ENCODE assay signal across 8 cellular contexts in the genomic region with DNA sequence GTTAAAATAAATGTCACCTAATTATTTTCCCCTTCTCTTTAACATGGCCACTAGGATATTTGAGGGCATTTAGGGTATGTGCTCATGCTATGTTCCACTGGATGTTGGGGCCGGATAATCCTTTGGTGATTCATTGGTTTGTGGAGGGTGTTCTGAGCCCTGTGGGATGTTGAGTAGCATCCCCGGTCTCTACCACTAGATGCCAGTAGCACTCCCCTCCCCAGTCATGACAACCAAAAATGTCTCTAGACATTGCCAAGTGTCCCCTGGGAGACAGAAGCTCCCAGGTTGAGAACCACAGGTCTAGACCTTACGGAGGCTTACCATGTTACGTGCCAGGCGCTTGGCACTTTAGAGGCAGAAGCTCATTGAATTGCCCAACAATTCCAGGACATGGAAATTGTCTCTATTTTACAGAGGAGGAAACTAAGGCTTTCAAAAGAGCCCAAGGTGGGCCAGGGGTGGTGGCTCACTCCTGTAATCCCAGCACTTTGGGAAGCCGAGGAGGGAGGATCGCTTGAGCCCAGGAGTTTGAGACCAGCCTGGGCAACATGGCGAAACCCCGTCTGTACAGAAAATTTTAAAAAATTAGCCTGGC. TPM values are rescaled to one million over a fixed set of nuclear protein-coding genes. Genes with fewer than 3 reads are reported as not detected.
DNase-seq lines count a peak whose midpoint lies in the region; ATAC-seq, FAIRE-seq and TF ChIP-seq lines count a peak whose summit lies in the region.

No MANE protein-coding gene starts in this region.

- peaks cover 3% of the 10 kb centered on the region for H3K4me1 Mint-ChIP-seq in CD14-positive monocyte
- H3K4me1 Mint-ChIP-seq in activated naive CD8-positive, alpha-beta T cell treated with anti-CD3 and anti-CD28 coated beads, Interleukin-2, amount 50 U/mL, for 24 hours: peaks cover 2% of the 10 kb centered on the region

- no peaks in the 10 kb centered on the region for H3K36me3 ChIP-seq in kidney epithelial cell (ENCODE audit: control insufficient read depth, insufficient read depth, low read length)
- no peaks in the 10 kb centered on the region for H3K36me3 ChIP-seq in upper lobe of left lung
- no peaks in the 10 kb centered on the region for H3K36me3 ChIP-seq in suprapubic skin

- H3K36me3 Mint-ChIP-seq in CD14-positive monocyte: no peaks in the 10 kb centered on the region
- H3K36me3 Mint-ChIP-seq in activated naive CD8-positive, alpha-beta T cell treated with anti-CD3 and anti-CD28 coated beads, Interleukin-2, amount 50 U/mL, for 24 hours (ENCODE audit: low read depth): no peaks in the 10 kb centered on the region

- H3K27me3 ChIP-seq in kidney epithelial cell (ENCODE audit: control insufficient read depth, insufficient read depth, low read length) (no peaks in the 10 kb centered on the region), upper lobe of left lung (peaks cover 0 to 12% (median 4%) of the 10 kb centered on the region in 4 donors), suprapubic skin (peaks cover 50% of the 10 kb centered on the region)

- TF ChIP-seq CTCF in CD14-positive monocyte (IDR thresholded peaks at IDR 0.05) (peak; percentile 69), kidney epithelial cell (IDR thresholded peaks at IDR 0.05; ENCODE audit: insufficient read depth, low read length, poor library complexity, severe bottlenecking) (peak; percentile 83), upper lobe of left lung (IDR thresholded peaks at IDR 0.05) (peak in 5 of 6 experiments; percentile 20 to 38 (median 22)), suprapubic skin (IDR thresholded peaks at IDR 0.05) (peak in 1 of 2 donors; percentile 49)

- intact Hi-C loops in CD14-positive monocyte (cut with micrococcal nuclease): loop anchor here in 1 of 2 donors (10.0 kb wide), 1 partner anchor 79 kb away; no protein-coding TSS in a partner anchor

- 37 to 44% methylated on average over 9 of the region's 9 CpGs for WGBS in upper lobe of left lung, 2 donors
- 36% methylated on average over 9 of the region's 9 CpGs for WGBS in suprapubic skin

- H3K27ac Mint-ChIP-seq in CD14-positive monocyte: peak overlapping the region in 1 of 7 donors; percentile 50
- no peak overlapping the region for H3K27ac Mint-ChIP-seq in activated naive CD8-positive, alpha-beta T cell treated with anti-CD3 and anti-CD28 coated beads, Interleukin-2, amount 50 U/mL, for 24 hours

- H3K4me3 Mint-ChIP-seq in CD14-positive monocyte: no peak overlapping the region
- no peak overlapping the region for H3K4me3 Mint-ChIP-seq in activated naive CD8-positive, alpha-beta T cell treated with anti-CD3 and anti-CD28 coated beads, Interleukin-2, amount 50 U/mL, for 24 hours

- peak; percentile 87 for FAIRE-seq in GM18507 (lab: Jason Lieb, UNC)

- peak; percentile 81 for ATAC-seq in activated naive CD8-positive, alpha-beta T cell treated with anti-CD3 and anti-CD28 coated beads, Interleukin-2, amount 50 U/mL, for 24 hours
- ATAC-seq in upper lobe of left lung (ENCODE audit: low FRiP score in 2 of 2): peak in 1 of 2 donors; percentile 46

- DNase-seq in CD14-positive monocyte (ENCODE audit: low spot score) (no peak), GM18507 (ENCODE audit: extremely low spot score, insufficient read length, low read depth) (peak; percentile 54), NCI-H748 treated with DMSO at 0.1 percent for 48 hours (lab: John Stamatoyannopoulos, UW) (peak; percentile 19), kidney epithelial cell (ENCODE audit: low read depth) (peak; percentile 18), upper lobe of left lung (no peak), suprapubic skin (ENCODE audit: low spot score in 2 of 2) (no peak), NCI-H2029 treated with DMSO at 0.1 percent for 48 hours (lab: John Stamatoyannopoulos, UW) (no peak)
- peak; percentile 44 for DNase-seq in activated naive CD8-positive, alpha-beta T cell treated with anti-CD3 and anti-CD28 coated beads, Interleukin-2, amount 50 U/mL, for 24 hours

- peaks cover 26 to 36% (median 35%) of the 10 kb centered on the region in 3 donors for H3K27me3 Mint-ChIP-seq in CD14-positive monocyte (ENCODE audit: low read depth in 3 of 3)
- peaks cover 27% of the 10 kb centered on the region for H3K27me3 Mint-ChIP-seq in activated naive CD8-positive, alpha-beta T cell treated with anti-CD3 and anti-CD28 coated beads, Interleukin-2, amount 50 U/mL, for 24 hours

- no peak overlapping the region for H3K27ac ChIP-seq in upper lobe of left lung
- H3K27ac ChIP-seq in suprapubic skin: no peak overlapping the region

- no peak for TF ChIP-seq POLR2A in upper lobe of left lung (IDR thresholded peaks at IDR 0.05)
- TF ChIP-seq POLR2A in suprapubic skin (IDR thresholded peaks at IDR 0.05): no peak

- H3K4me3 ChIP-seq in kidney epithelial cell (ENCODE audit: low read depth, low read length) (no peak overlapping the region), upper lobe of left lung (no peak overlapping the region), suprapubic skin (no peak overlapping the region)

- peaks cover 0 to 3% (median 0%) of the 10 kb centered on the region in 7 donors for H3K9me3 Mint-ChIP-seq in CD14-positive monocyte
- H3K9me3 Mint-ChIP-seq in activated naive CD8-positive, alpha-beta T cell treated with anti-CD3 and anti-CD28 coated beads, Interleukin-2, amount 50 U/mL, for 24 hours: no peaks in the 10 kb centered on the region

- H3K9me3 ChIP-seq in upper lobe of left lung (no peaks in the 10 kb centered on the region), suprapubic skin (no peaks in the 10 kb centered on the region)

- H3K4me1 ChIP-seq in upper lobe of left lung (no peaks in the 10 kb centered on the region), suprapubic skin (no peaks in the 10 kb centered on the region)

- TF ChIP-seq EP300 in upper lobe of left lung (IDR thresholded peaks at IDR 0.05): no peak
- no peak for TF ChIP-seq EP300 in suprapubic skin (IDR thresholded peaks at IDR 0.05)

RNA-seq across cellular contexts. Expression of gene SHANK1, which starts 14.1 kb away (rescaled TPM):
- polyA plus RNA-seq in CD14-positive monocyte: not detected
- total RNA-seq in kidney epithelial cell (1.2 and 1.6 TPM in 2 replicates), upper lobe of left lung (under 1 TPM in 2 of 6 donors, not detected in 4; 0.40 to 0.54 TPM), suprapubic skin (1 to 10 TPM in 1 of 4 donors, under 1 TPM in 1, not detected in 2; 0.42 to 6.6 TPM)

RNA-seq across cellular contexts. Expression of gene CLEC11A, which starts 17.6 kb away (rescaled TPM):
- polyA plus RNA-seq in CD14-positive monocyte: 10 to 100 TPM in 1 of 2 donors, 1 to 10 TPM in 1; 8.2 to 49.1 TPM
- total RNA-seq in kidney epithelial cell: 6.0 and 12.4 TPM in 2 replicates
- 10 to 100 TPM in 4 of 6 donors, 1 to 10 TPM in 2; 3.9 to 19.6 (median 15.9) TPM for total RNA-seq in upper lobe of left lung
- 10 to 100 TPM in 1 of 4 donors, 1 to 10 TPM in 3; 5.8 to 14.1 (median 7.7) TPM for total RNA-seq in suprapubic skin

RNA-seq across cellular contexts. Expression of gene C19orf81, which starts 56.3 kb away (rescaled TPM):
- polyA plus RNA-seq in CD14-positive monocyte: not detected
- total RNA-seq in kidney epithelial cell: 4.4 and 16.5 TPM in 2 replicates
- 10 to 100 TPM in 1 of 6 donors, 1 to 10 TPM in 4, not detected in 1; 1.7 to 24.4 (median 3.1) TPM for total RNA-seq in upper lobe of left lung
- 10 to 100 TPM in 1 of 4 donors, not detected in 3; 19.8 TPM for total RNA-seq in suprapubic skin

Comparison
In these comparisons a context has a peak if more than half of its experiments do, and no peak if none do; other contexts are left out.
1. DNase-seq: peak in GM18507 (single experiment), NCI-H748 treated with DMSO at 0.1 percent for 48 hours (single experiment), activated naive CD8-positive, alpha-beta T cell treated with anti-CD3 and anti-CD28 coated beads, Interleukin-2, amount 50 U/mL, for 24 hours (single experiment) and kidney epithelial cell (single experiment); none in CD14-positive monocyte (single experiment), upper lobe of left lung (0 of 2), suprapubic skin (0 of 2) and NCI-H2029 treated with DMSO at 0.1 percent for 48 hours (single experiment).